ENCODE assay signal across 1 cellular context in genomic region chr19:55258828-55259539, GRCh38.
A peak's percentile ranks its signal among the peaks of the same experiment; 100 is the strongest.
TF ChIP-seq lines count a peak whose summit lies in the region.

PPP6R1 (minus strand) TSS chr19:55259017; CDS start chr19:55247103, 11,914 bp downstream.

TF ChIP-seq in GM12878, 131 proteins besides CTCF, POLR2A, EP300 and RAD21 (continued from another document):
- TF ChIP-seq, protein P1, sequence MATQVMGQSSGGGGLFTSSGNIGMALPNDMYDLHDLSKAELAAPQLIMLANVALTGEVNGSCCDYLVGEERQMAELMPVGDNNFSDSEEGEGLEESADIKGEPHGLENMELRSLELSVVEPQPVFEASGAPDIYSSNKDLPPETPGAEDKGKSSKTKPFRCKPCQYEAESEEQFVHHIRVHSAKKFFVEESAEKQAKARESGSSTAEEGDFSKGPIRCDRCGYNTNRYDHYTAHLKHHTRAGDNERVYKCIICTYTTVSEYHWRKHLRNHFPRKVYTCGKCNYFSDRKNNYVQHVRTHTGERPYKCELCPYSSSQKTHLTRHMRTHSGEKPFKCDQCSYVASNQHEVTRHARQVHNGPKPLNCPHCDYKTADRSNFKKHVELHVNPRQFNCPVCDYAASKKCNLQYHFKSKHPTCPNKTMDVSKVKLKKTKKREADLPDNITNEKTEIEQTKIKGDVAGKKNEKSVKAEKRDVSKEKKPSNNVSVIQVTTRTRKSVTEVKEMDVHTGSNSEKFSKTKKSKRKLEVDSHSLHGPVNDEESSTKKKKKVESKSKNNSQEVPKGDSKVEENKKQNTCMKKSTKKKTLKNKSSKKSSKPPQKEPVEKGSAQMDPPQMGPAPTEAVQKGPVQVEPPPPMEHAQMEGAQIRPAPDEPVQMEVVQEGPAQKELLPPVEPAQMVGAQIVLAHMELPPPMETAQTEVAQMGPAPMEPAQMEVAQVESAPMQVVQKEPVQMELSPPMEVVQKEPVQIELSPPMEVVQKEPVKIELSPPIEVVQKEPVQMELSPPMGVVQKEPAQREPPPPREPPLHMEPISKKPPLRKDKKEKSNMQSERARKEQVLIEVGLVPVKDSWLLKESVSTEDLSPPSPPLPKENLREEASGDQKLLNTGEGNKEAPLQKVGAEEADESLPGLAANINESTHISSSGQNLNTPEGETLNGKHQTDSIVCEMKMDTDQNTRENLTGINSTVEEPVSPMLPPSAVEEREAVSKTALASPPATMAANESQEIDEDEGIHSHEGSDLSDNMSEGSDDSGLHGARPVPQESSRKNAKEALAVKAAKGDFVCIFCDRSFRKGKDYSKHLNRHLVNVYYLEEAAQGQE (IDR thresholded peaks at IDR 0.05; ENCODE audit: low read depth, low read length), result no peak; the same call in 1 of the 2 replicates
- TF ChIP-seq MXI1 (IDR thresholded peaks at IDR 0.05; ENCODE audit: low read depth, low read length) (peak; percentile 68), TAF1 (IDR thresholded peaks at IDR 0.05; ENCODE audit: borderline replicate concordance, low read depth, low read length) (peak; percentile 97), MYB (IDR thresholded peaks at IDR 0.05; ENCODE audit: borderline replicate concordance, low read depth, low read length) (peak; percentile 47; the same call in 1 of the 2 replicates), SP1 (IDR thresholded peaks at IDR 0.05; ENCODE audit: low read depth, low read length) (peak; percentile 96), PAX5 (IDR thresholded peaks at IDR 0.05; ENCODE audit: borderline replicate concordance, low read depth, low read length) (peak; percentile 65; the same call in 1 of the 2 replicates), RAD51 (IDR thresholded peaks at IDR 0.05) (no peak), TBL1XR1 (IDR thresholded peaks at IDR 0.05; ENCODE audit: low read depth, low read length) (peak; percentile 61), CHD2 (IDR thresholded peaks at IDR 0.05; ENCODE audit: borderline replicate concordance, low read depth, low read length) (peak; percentile 63), ZNF207 (IDR thresholded peaks at IDR 0.05; ENCODE audit: borderline replicate concordance) (peak; percentile 99), ZNF622 (IDR thresholded peaks at IDR 0.05) (no peak), TCF12 (IDR thresholded peaks at IDR 0.05; ENCODE audit: low read depth, low read length) (peak; percentile 90), FOXM1 (IDR thresholded peaks at IDR 0.05; ENCODE audit: low read depth, low read length) (peak; percentile 85), EED (IDR thresholded peaks at IDR 0.05; ENCODE audit: low read depth) (peak; percentile 79), MTA2 (IDR thresholded peaks at IDR 0.05; ENCODE audit: low read depth) (peak; percentile 66; the same call in 1 of the 2 replicates), USF2 (IDR thresholded peaks at IDR 0.05; ENCODE audit: borderline replicate concordance, low read depth, low read length) (no peak), CHD1 (IDR thresholded peaks at IDR 0.05; ENCODE audit: low read depth, low read length) (no peak), HCFC1 (IDR thresholded peaks at IDR 0.05; ENCODE audit: low read length) (peak; percentile 60)
- TF ChIP-seq, protein P2, sequence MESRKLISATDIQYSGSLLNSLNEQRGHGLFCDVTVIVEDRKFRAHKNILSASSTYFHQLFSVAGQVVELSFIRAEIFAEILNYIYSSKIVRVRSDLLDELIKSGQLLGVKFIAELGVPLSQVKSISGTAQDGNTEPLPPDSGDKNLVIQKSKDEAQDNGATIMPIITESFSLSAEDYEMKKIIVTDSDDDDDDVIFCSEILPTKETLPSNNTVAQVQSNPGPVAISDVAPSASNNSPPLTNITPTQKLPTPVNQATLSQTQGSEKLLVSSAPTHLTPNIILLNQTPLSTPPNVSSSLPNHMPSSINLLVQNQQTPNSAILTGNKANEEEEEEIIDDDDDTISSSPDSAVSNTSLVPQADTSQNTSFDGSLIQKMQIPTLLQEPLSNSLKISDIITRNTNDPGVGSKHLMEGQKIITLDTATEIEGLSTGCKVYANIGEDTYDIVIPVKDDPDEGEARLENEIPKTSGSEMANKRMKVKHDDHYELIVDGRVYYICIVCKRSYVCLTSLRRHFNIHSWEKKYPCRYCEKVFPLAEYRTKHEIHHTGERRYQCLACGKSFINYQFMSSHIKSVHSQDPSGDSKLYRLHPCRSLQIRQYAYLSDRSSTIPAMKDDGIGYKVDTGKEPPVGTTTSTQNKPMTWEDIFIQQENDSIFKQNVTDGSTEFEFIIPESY (IDR thresholded peaks at IDR 0.05), result peak; percentile 45; the same call in 1 of the 2 replicates
- TF ChIP-seq, protein P3, sequence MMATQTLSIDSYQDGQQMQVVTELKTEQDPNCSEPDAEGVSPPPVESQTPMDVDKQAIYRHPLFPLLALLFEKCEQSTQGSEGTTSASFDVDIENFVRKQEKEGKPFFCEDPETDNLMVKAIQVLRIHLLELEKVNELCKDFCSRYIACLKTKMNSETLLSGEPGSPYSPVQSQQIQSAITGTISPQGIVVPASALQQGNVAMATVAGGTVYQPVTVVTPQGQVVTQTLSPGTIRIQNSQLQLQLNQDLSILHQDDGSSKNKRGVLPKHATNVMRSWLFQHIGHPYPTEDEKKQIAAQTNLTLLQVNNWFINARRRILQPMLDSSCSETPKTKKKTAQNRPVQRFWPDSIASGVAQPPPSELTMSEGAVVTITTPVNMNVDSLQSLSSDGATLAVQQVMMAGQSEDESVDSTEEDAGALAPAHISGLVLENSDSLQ (IDR thresholded peaks at IDR 0.05), result peak; percentile 71
